ENCODE assay signal across 9 cellular contexts in the genomic region with DNA sequence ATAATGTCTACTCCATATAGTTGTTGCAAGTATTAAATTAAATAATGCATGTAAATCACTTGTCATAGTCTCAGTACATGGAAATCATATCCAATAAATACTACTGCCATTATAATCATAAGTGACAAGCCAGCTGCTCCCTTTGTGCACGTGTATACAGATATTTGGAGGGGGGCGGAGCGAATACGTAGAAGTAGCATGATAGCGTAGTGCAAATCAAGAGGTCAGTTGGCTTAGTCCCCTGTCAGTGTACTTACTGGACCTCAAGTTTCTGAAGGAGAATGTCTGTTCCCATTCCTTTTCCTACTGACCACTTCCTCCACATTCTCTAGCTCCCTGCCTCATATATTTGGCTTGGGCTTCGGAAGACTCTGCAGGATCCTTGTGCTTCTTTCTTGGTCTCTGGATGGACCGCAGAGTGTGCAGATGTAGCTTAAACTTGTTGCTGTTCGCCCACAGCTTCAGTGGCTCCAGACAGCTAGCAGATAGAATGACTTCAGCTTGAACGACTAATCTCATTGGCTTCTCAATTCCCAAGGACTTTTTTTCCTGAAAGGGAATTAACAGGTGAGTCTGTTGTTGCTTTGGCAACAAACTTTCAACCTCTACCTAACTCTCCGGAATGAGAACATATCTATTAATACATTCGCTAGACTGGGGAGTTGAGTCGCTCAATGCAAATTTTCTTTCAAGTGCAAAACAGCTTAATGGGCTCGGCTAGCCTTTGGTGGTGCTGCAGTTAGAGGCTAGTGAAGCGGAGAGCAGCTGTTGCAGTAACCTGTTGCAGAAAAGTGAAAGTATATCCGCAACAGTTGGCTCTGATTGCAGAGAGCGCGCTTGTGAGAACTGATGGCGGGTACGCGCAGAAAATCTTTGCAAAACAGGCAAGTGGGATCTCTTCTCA. TPM values are rescaled to one million over a fixed set of nuclear protein-coding genes. Genes with fewer than 3 reads are reported as not detected.
A peak's percentile ranks its signal among the peaks of the same experiment; 100 is the strongest.
DNase-seq lines count a peak whose midpoint lies in the region; ATAC-seq and TF ChIP-seq lines count a peak whose summit lies in the region.
"Had no signal": no experiment of that assay in that cellular context is flagged by ENCODE, and none has a peak within 500 bp of the region (broad histone marks: within the 10 kb centered on the region; RNA-seq: fewer than 3 reads in every experiment).

A gene with protein sequence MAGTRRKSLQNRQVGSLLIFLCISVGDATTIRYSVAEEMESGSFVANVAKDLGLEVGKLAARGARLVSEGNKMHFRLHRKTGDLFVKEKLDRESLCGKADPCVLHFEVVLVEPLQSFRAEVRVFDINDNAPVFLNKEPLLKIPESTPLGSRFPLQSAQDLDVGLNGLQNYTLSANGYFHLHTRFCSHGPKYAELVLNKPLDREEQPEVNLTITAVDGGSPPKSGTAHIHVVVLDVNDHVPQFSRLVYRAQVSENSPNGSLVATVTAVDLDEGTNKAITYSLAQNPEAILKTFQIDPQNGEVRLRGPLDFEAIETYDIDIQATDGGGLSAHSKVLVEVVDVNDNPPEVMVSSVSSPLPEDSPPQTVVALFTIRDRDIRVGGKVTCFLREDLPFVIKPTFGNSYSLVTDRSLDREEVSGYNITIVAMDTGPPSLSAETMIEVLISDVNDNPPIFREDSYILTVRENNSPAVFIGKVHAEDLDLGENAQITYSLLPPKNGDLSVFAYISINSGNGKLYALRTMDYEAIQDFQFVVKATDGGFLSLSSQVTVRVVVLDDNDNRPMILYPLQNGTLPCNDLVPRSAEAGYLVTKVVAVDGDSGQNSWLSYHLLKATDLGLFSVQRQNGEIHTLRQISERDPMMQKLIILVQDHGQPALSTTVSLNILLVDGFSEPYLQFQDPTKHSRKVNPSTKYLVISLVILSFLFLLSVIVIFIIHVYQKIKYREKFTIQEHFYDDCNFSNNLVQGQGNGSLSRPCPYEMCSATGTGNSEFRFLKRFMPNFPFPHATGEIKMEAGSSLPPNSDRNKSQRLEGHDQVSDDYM (plus strand): TSS at position 753 of the 904 bp plus-strand sequence. CDS start 97 bp downstream, at position 850.

- H3K4me1 ChIP-seq in thyroid gland, result peaks cover 4 to 6% of the 10 kb centered on the region in 2 donors
- no peaks in the 10 kb centered on the region for H3K4me1 ChIP-seq in GM23248 (ENCODE audit: insufficient read depth)

- no peak for ATAC-seq in activated naive CD8-positive, alpha-beta T cell treated with anti-CD3 and anti-CD28 coated beads, Interleukin-2, amount 50 U/mL, for 24 hours

- H3K36me3 Mint-ChIP-seq in activated T-cell treated with anti-CD3 and anti-CD28 coated beads, Interleukin-2, amount 50 U/mL, for 24 hours (ENCODE audit: low read depth), result no peaks in the 10 kb centered on the region
- H3K36me3 Mint-ChIP-seq in activated naive CD8-positive, alpha-beta T cell treated with anti-CD3 and anti-CD28 coated beads, Interleukin-2, amount 50 U/mL, for 24 hours (ENCODE audit: low read depth), result no peaks in the 10 kb centered on the region

- H3K4me1 Mint-ChIP-seq in activated T-cell treated with anti-CD3 and anti-CD28 coated beads, Interleukin-2, amount 50 U/mL, for 24 hours (ENCODE audit: low read depth), result peaks cover 3% of the 10 kb centered on the region
- peaks cover 2% of the 10 kb centered on the region for H3K4me1 Mint-ChIP-seq in activated naive CD8-positive, alpha-beta T cell treated with anti-CD3 and anti-CD28 coated beads, Interleukin-2, amount 50 U/mL, for 24 hours

- no peaks in the 10 kb centered on the region for H3K79me2 ChIP-seq in GM23248 (ENCODE audit: insufficient read depth)

- WGBS in thyroid gland, 2 donors, result 14 to 17% methylated on average over 20 of the region's 20 CpGs
- 20% methylated on average over 20 of the region's 20 CpGs for WGBS in GM23248 (ENCODE audit: low coverage in 1 of 2, low lambda C conversion rate in 2 of 2, missing lambda C conversion rate in 2 of 2), 2 experiments

- H3K4me2 ChIP-seq in GM23248 (ENCODE audit: unreplicated experiment), result no peak within 1 kb of the TSS

- H3K27ac Mint-ChIP-seq in activated T-cell treated with anti-CD3 and anti-CD28 coated beads, Interleukin-2, amount 50 U/mL, for 24 hours, result no peak within 1 kb of the TSS
- H3K27ac Mint-ChIP-seq in activated naive CD8-positive, alpha-beta T cell treated with anti-CD3 and anti-CD28 coated beads, Interleukin-2, amount 50 U/mL, for 24 hours, result no peak within 1 kb of the TSS

- intact Hi-C loops in thyroid gland (cut with DNase I), result no loop called here

- H3K27me3 ChIP-seq in thyroid gland (no peaks in the 10 kb centered on the region), GM23248 (replicated peaks; ENCODE audit: insufficient read depth) (no peaks in the 10 kb centered on the region)

- no peak within 1 kb of the TSS for H2AFZ ChIP-seq in GM23248

- no peak for TF ChIP-seq POLR2A in thyroid gland (IDR thresholded peaks at IDR 0.05)

- H4K20me1 ChIP-seq in GM23248 (ENCODE audit: insufficient read depth), result no peaks in the 10 kb centered on the region

- H3K27ac ChIP-seq in thyroid gland (no peak within 1 kb of the TSS), GM23248 (no peak within 1 kb of the TSS)

- TF ChIP-seq CTCF in thyroid gland (IDR thresholded peaks at IDR 0.05), result no peak

- H3K4me3 ChIP-seq in thyroid gland (replicated peaks in 1 of 3) (peak within 1 kb of the TSS in 2 of 3 donors; percentile 22 to 27), GM23248 (no peak within 1 kb of the TSS)

- no peak within 1 kb of the TSS for H3K9ac ChIP-seq in GM23248

- H3K27me3 Mint-ChIP-seq in activated T-cell treated with anti-CD3 and anti-CD28 coated beads, Interleukin-2, amount 50 U/mL, for 24 hours, result peaks cover 60% of the 10 kb centered on the region
- H3K27me3 Mint-ChIP-seq in activated naive CD8-positive, alpha-beta T cell treated with anti-CD3 and anti-CD28 coated beads, Interleukin-2, amount 50 U/mL, for 24 hours, result peaks cover 31% of the 10 kb centered on the region

- no peaks in the 10 kb centered on the region for H3K9me2 ChIP-seq in GM23248 (ENCODE audit: insufficient read depth)

- peaks cover 8% of the 10 kb centered on the region for H3K9me3 Mint-ChIP-seq in activated T-cell treated with anti-CD3 and anti-CD28 coated beads, Interleukin-2, amount 50 U/mL, for 24 hours
- peaks cover 24% of the 10 kb centered on the region for H3K9me3 Mint-ChIP-seq in activated naive CD8-positive, alpha-beta T cell treated with anti-CD3 and anti-CD28 coated beads, Interleukin-2, amount 50 U/mL, for 24 hours

- DNase-seq in activated T-cell treated with anti-CD3 and anti-CD28 coated beads, Interleukin-2, amount 50 U/mL, for 24 hours, result no peak
- no peak for DNase-seq in activated T-cell treated with anti-CD3 and anti-CD28 coated beads for 4 hours
- no peak for DNase-seq in activated naive CD8-positive, alpha-beta T cell treated with anti-CD3 and anti-CD28 coated beads, Interleukin-2, amount 50 U/mL, for 24 hours
- DNase-seq in left kidney (ENCODE audit: low read depth, low spot score), result peak; percentile 58
- peak; percentile 6 to 10 for DNase-seq in thyroid gland
- no peak for DNase-seq in GM23248
- DNase-seq in hepatic stellate cell (ENCODE audit: low spot score), result no peak
- DNase-seq in amniotic stem cell (lab: John Stamatoyannopoulos, UW), result no peak

- in situ Hi-C loops in GM23248 (cut with MboI), result no loop called here

- no peaks in the 10 kb centered on the region for H3K9me3 ChIP-seq in thyroid gland
- H3K9me3 ChIP-seq in GM23248 (ENCODE audit: low read depth), result no peaks in the 10 kb centered on the region

- peak within 1 kb of the TSS; percentile 41 for H3K4me3 Mint-ChIP-seq in activated T-cell treated with anti-CD3 and anti-CD28 coated beads, Interleukin-2, amount 50 U/mL, for 24 hours
- peak within 1 kb of the TSS; percentile 34 for H3K4me3 Mint-ChIP-seq in activated naive CD8-positive, alpha-beta T cell treated with anti-CD3 and anti-CD28 coated beads, Interleukin-2, amount 50 U/mL, for 24 hours

- no peaks in the 10 kb centered on the region for H3F3A ChIP-seq in GM23248 (ENCODE audit: insufficient read depth)

- no peaks in the 10 kb centered on the region for H3K36me3 ChIP-seq in thyroid gland
- no peaks in the 10 kb centered on the region for H3K36me3 ChIP-seq in GM23248 (ENCODE audit: low read depth)

RNA-seq across cellular contexts. Expression of the gene that starts here (rescaled TPM):
- total RNA-seq in thyroid gland, result under 1 TPM in 1 of 4 donors, not detected in 3; under 0.01 TPM
- total RNA-seq in GM23248 (2014; rRNA removed; shearing (Covaris generic)), result not detected in 2 replicates
- not detected in 2 replicates for polyA plus RNA-seq in GM23248 (2016; fragmentation: Nextera tagmentation; extraction: Ambion mirVana)
- total RNA-seq: subcutaneous adipose tissue had no signal

Comparison
In these comparisons a context has a peak if more than half of its experiments do, and no peak if none do; other contexts are left out.
1. Peak in DNase-seq and H3K4me3 ChIP-seq in thyroid gland; RNA of the gene not detected or under 1 TPM.